In the genomic region with DNA sequence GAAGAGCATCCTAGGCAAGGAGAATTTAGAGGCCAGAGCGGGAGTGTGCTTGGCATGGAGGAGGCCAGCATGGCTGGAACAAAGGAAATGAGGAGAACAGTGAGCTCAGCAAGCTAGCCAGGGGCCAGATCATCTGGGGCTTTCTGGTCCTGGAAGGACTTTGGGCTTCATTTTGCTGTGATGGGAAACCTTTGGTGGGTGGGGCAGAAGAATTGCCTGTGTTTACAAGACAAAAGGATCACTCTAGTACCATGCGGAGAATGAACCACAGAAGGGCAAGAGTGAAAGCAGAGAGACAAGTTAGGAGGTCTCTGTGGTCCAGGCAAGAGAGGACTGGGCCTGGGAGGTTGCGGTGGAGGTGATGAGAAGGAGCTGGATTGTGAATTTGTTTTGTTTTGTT, we compare ENCODE assay signal across 39 cellular contexts.
"Had no signal": no experiment of that assay in that cellular context is flagged by ENCODE, and none has a peak within 500 bp of the region (broad histone marks: within the 10 kb centered on the region; RNA-seq: fewer than 3 reads in every experiment).

No MANE protein-coding gene starts in this region.

- H3K9me3 Mint-ChIP-seq: activated CD4-positive, alpha-beta memory T cell treated with anti-CD3 and anti-CD28 coated beads, Interleukin-2, amount 10 ng/mL, durations not matched to agents 7 days and 5 days; activated CD4-positive, alpha-beta T cell treated with anti-CD3 and anti-CD28 coated beads, Interleukin-2, amount 10 ng/mL, durations not matched to agents 7 days and 5 days; activated naive CD4-positive, alpha-beta T cell treated with anti-CD3 and anti-CD28 coated beads, Interleukin-2, amount 50 U/mL, for 72 hours; activated naive CD8-positive, alpha-beta T cell treated with anti-CD3 and anti-CD28 coated beads for 36 hours; activated T-cell treated with anti-CD3 and anti-CD28 coated beads, Interleukin-2, amount 50 U/mL, for 4 hours; activated T-cell treated with anti-CD3 and anti-CD28 coated beads, Interleukin-2, amount 50 U/mL, for 72 hours; activated T-helper 1 cell treated with anti-CD3 and anti-CD28 coated beads, Interleukin-12 subunit alpha, Interleukin-12 subunit beta, Interleukin-2, Interleukin-4 antibody, amounts not matched to agents 30 ng/mL and 10 ng/mL and 1 ng/mL, durations not matched to agents 14 hours and 24 hours and 36 hours; activated T-helper 2 cell treated with anti-CD3 and anti-CD28 coated beads, Interferon-gamma antibody, Interleukin-2, Interleukin-4, amounts not matched to agents 10 μg/mL and 5 μg/mL and 100 μg/mL, durations not matched to agents 14 hours and 24 hours and 36 hours; T-helper 1 cell treated with Interleukin-12 subunit alpha and Interleukin-12 subunit beta and Interleukin-4 antibody, amounts not matched to agents 30 μg/mL and 1 μg/mL, for 36 hours; T-helper 2 cell treated with Interferon-gamma antibody and Interleukin-4, amounts not matched to agents 5 μg/mL and 100 μg/mL, for 36 hours had no signal

- H3K27me3 ChIP-seq: adrenal gland, body of pancreas, brain microvascular endothelial cell, breast epithelium, colonic mucosa had no signal

- H3K36me3 ChIP-seq: adrenal gland, brain microvascular endothelial cell, breast epithelium, colonic mucosa had no signal

- H3K4me1 ChIP-seq: adrenal gland, body of pancreas, breast epithelium, colonic mucosa had no signal

- H3K9me3 ChIP-seq: adrenal gland, body of pancreas, breast epithelium, colonic mucosa had no signal

- H3K27ac ChIP-seq: adrenal gland, body of pancreas, brain microvascular endothelial cell, breast epithelium, colonic mucosa, VCaP had no signal

- H3K4me1 Mint-ChIP-seq: activated CD4-positive, alpha-beta memory T cell treated with anti-CD3 and anti-CD28 coated beads, Interleukin-2, amount 10 ng/mL, durations not matched to agents 7 days and 5 days; activated CD4-positive, alpha-beta T cell treated with anti-CD3 and anti-CD28 coated beads, Interleukin-2, amount 10 ng/mL, durations not matched to agents 7 days and 5 days; activated CD8-positive, alpha-beta memory T cell treated with anti-CD3 and anti-CD28 coated beads, Interleukin-2, amount 10 ng/mL, durations not matched to agents 7 days and 5 days had no signal

- DNase-seq: activated CD4-positive, alpha-beta memory T cell treated with anti-CD3 and anti-CD28 coated beads, Interleukin-2, amount 10 ng/mL, durations not matched to agents 7 days and 5 days; activated CD4-positive, alpha-beta T cell treated with anti-CD3 and anti-CD28 coated beads for 1 hour; activated CD4-positive, alpha-beta T cell treated with anti-CD3 and anti-CD28 coated beads for 36 hours; activated CD4-positive, alpha-beta T cell treated with anti-CD3 and anti-CD28 coated beads for 48 hours; activated CD4-positive, alpha-beta T cell treated with anti-CD3 and anti-CD28 coated beads, Interleukin-2, amount 10 ng/mL, durations not matched to agents 7 days and 5 days; activated CD4-positive, alpha-beta T cell treated with anti-CD3 and anti-CD28 coated beads, Interleukin-2, amount 50 U/mL, for 48 hours; activated CD4-positive, CD25-positive, alpha-beta regulatory T cell; activated CD8-positive, alpha-beta memory T cell treated with anti-CD3 and anti-CD28 coated beads for 24 hours; activated CD8-positive, alpha-beta memory T cell treated with anti-CD3 and anti-CD28 coated beads, Interleukin-2, amount 10 ng/mL, durations not matched to agents 7 days and 5 days; activated CD8-positive, alpha-beta memory T cell treated with anti-CD3 and anti-CD28 coated beads, Interleukin-2, amount 50 U/mL, for 48 hours; activated CD8-positive, alpha-beta T cell treated with anti-CD3 and anti-CD28 coated beads, Interleukin-2, amount 10 ng/mL, durations not matched to agents 7 days and 5 days; activated effector memory CD4-positive, alpha-beta T cell treated with Interleukin-2 at 50 U/mL for 16 hours; activated gamma-delta T cell treated with Interleukin-2 at 50 U/mL for 16 hours; activated naive CD4-positive, alpha-beta T cell treated with anti-CD3 and anti-CD28 coated beads, Interleukin-2, amount 50 U/mL, for 16 hours; activated naive CD4-positive, alpha-beta T cell treated with Interleukin-2 at 50 U/mL for 16 hours; activated naive CD8-positive, alpha-beta T cell treated with anti-CD3 and anti-CD28 coated beads for 36 hours; activated T-cell treated with anti-CD3 and anti-CD28 coated beads, Interleukin-2, amount 50 U/mL, for 4 hours; activated T-cell treated with anti-CD3 and anti-CD28 coated beads, Interleukin-2, amount 50 U/mL, for 72 hours; adrenal gland; amniotic stem cell; aorta; body of pancreas; brain microvascular endothelial cell; central memory CD4-positive, alpha-beta T cell; cerebellar nuclear complex; colonic mucosa; T-helper 1 cell; T-helper 2 cell; T-helper 9 cell had no signal

- FAIRE-seq: astrocyte, TTC549 had no signal

- H3K27ac Mint-ChIP-seq: activated CD4-positive, alpha-beta memory T cell treated with anti-CD3 and anti-CD28 coated beads, Interleukin-2, amount 10 ng/mL, durations not matched to agents 7 days and 5 days; activated CD4-positive, alpha-beta T cell treated with anti-CD3 and anti-CD28 coated beads for 36 hours; activated CD4-positive, alpha-beta T cell treated with anti-CD3 and anti-CD28 coated beads, Interleukin-2, amount 10 ng/mL, durations not matched to agents 7 days and 5 days; activated CD8-positive, alpha-beta memory T cell treated with anti-CD3 and anti-CD28 coated beads, Interleukin-2, amount 10 ng/mL, durations not matched to agents 7 days and 5 days; activated CD8-positive, alpha-beta T cell treated with anti-CD3 and anti-CD28 coated beads, Interleukin-2, amount 10 ng/mL, durations not matched to agents 7 days and 5 days; activated naive CD4-positive, alpha-beta T cell treated with anti-CD3 and anti-CD28 coated beads, Interleukin-2, amount 50 U/mL, for 72 hours; activated naive CD8-positive, alpha-beta T cell treated with anti-CD3 and anti-CD28 coated beads for 36 hours; activated T-helper 1 cell treated with anti-CD3 and anti-CD28 coated beads, Interleukin-12 subunit alpha, Interleukin-12 subunit beta, Interleukin-2, Interleukin-4 antibody, amounts not matched to agents 30 ng/mL and 10 ng/mL and 1 ng/mL, durations not matched to agents 14 hours and 24 hours and 36 hours; activated T-helper 2 cell treated with anti-CD3 and anti-CD28 coated beads, Interferon-gamma antibody, Interleukin-2, Interleukin-4, amounts not matched to agents 10 μg/mL and 5 μg/mL and 100 μg/mL, durations not matched to agents 14 hours and 24 hours and 36 hours; T-helper 1 cell treated with Interleukin-12 subunit alpha and Interleukin-12 subunit beta and Interleukin-4 antibody, amounts not matched to agents 30 μg/mL and 1 μg/mL, for 36 hours; T-helper 2 cell treated with Interferon-gamma antibody and Interleukin-4, amounts not matched to agents 5 μg/mL and 100 μg/mL, for 36 hours had no signal

- H3K4me3 Mint-ChIP-seq: activated CD4-positive, alpha-beta memory T cell treated with anti-CD3 and anti-CD28 coated beads, Interleukin-2, amount 10 ng/mL, durations not matched to agents 7 days and 5 days; activated CD4-positive, alpha-beta T cell treated with anti-CD3 and anti-CD28 coated beads for 36 hours; activated CD4-positive, alpha-beta T cell treated with anti-CD3 and anti-CD28 coated beads, Interleukin-2, amount 10 ng/mL, durations not matched to agents 7 days and 5 days; activated CD8-positive, alpha-beta memory T cell treated with anti-CD3 and anti-CD28 coated beads, Interleukin-2, amount 10 ng/mL, durations not matched to agents 7 days and 5 days; activated CD8-positive, alpha-beta T cell treated with anti-CD3 and anti-CD28 coated beads, Interleukin-2, amount 10 ng/mL, durations not matched to agents 7 days and 5 days; activated naive CD8-positive, alpha-beta T cell treated with anti-CD3 and anti-CD28 coated beads for 36 hours; activated T-cell treated with anti-CD3 and anti-CD28 coated beads, Interleukin-2, amount 50 U/mL, for 4 hours; activated T-cell treated with anti-CD3 and anti-CD28 coated beads, Interleukin-2, amount 50 U/mL, for 72 hours; activated T-helper 1 cell treated with anti-CD3 and anti-CD28 coated beads, Interleukin-12 subunit alpha, Interleukin-12 subunit beta, Interleukin-2, Interleukin-4 antibody, amounts not matched to agents 30 ng/mL and 10 ng/mL and 1 ng/mL, durations not matched to agents 14 hours and 24 hours and 36 hours; T-helper 1 cell treated with Interleukin-12 subunit alpha and Interleukin-12 subunit beta and Interleukin-4 antibody, amounts not matched to agents 30 μg/mL and 1 μg/mL, for 36 hours; T-helper 2 cell treated with Interferon-gamma antibody and Interleukin-4, amounts not matched to agents 5 μg/mL and 100 μg/mL, for 36 hours had no signal

- H3K36me3 Mint-ChIP-seq: activated naive CD8-positive, alpha-beta T cell treated with anti-CD3 and anti-CD28 coated beads for 36 hours had no signal

- ATAC-seq: activated CD4-positive, alpha-beta T cell treated with anti-CD3 and anti-CD28 coated beads for 36 hours; activated CD4-positive, CD25-positive, alpha-beta regulatory T cell treated with anti-CD3 and anti-CD28 coated beads, Interleukin-2, amount 50 U/mL, for 24 hours; activated CD8-positive, alpha-beta memory T cell treated with anti-CD3 and anti-CD28 coated beads, Interleukin-2, amount 10 ng/mL, durations not matched to agents 7 days and 5 days; activated CD8-positive, alpha-beta T cell treated with anti-CD3 and anti-CD28 coated beads, Interleukin-2, amount 10 ng/mL, durations not matched to agents 7 days and 5 days; activated naive CD4-positive, alpha-beta T cell treated with anti-CD3 and anti-CD28 coated beads, Interleukin-2, amount 50 U/mL, for 72 hours; activated T-cell treated with anti-CD3 and anti-CD28 coated beads, Interleukin-2, amount 50 U/mL, for 4 hours; activated T-cell treated with anti-CD3 and anti-CD28 coated beads, Interleukin-2, amount 50 U/mL, for 72 hours; body of pancreas had no signal

- H3K4me3 ChIP-seq: adrenal gland, body of pancreas, breast epithelium, colonic mucosa had no signal

- H3K27me3 Mint-ChIP-seq: activated CD4-positive, alpha-beta memory T cell treated with anti-CD3 and anti-CD28 coated beads, Interleukin-2, amount 10 ng/mL, durations not matched to agents 7 days and 5 days; activated CD4-positive, alpha-beta T cell treated with anti-CD3 and anti-CD28 coated beads for 36 hours; activated CD4-positive, alpha-beta T cell treated with anti-CD3 and anti-CD28 coated beads, Interleukin-2, amount 10 ng/mL, durations not matched to agents 7 days and 5 days; activated CD8-positive, alpha-beta memory T cell treated with anti-CD3 and anti-CD28 coated beads, Interleukin-2, amount 10 ng/mL, durations not matched to agents 7 days and 5 days; activated naive CD8-positive, alpha-beta T cell treated with anti-CD3 and anti-CD28 coated beads for 36 hours had no signal
